Comparison of ENCODE assay signal across 13 cellular contexts in genomic region chrX:103441878-103442535, GRCh38.
"Had no signal": no experiment of that assay in that cellular context is flagged by ENCODE, and none has a peak within 500 bp of the region (broad histone marks: within the 10 kb centered on the region; RNA-seq: fewer than 3 reads in every experiment).

No MANE protein-coding gene starts in this region.

- H3K36me3 Mint-ChIP-seq: natural killer cell had no signal

- DNase-seq: activated CD4-positive, alpha-beta T cell treated with anti-CD3 and anti-CD28 coated beads, Interleukin-2, amount 10 ng/mL, durations not matched to agents 24 days and 14 days; activated naive CD4-positive, alpha-beta T cell treated with anti-CD3 and anti-CD28 coated beads for 36 hours; activated T-cell treated with anti-CD3 and anti-CD28 coated beads for 4 hours; central memory CD4-positive, alpha-beta T cell; effector CD4-positive, alpha-beta T cell; glutamatergic neuron; left colon; mucosa of descending colon; natural killer cell; nucleus accumbens; psoas muscle; stimulated activated naive CD4-positive, alpha-beta T cell had no signal

- H3K4me1 Mint-ChIP-seq: activated CD4-positive, alpha-beta T cell treated with anti-CD3 and anti-CD28 coated beads, Interleukin-2, amount 10 ng/mL, durations not matched to agents 24 days and 14 days; activated T-helper 17 cell treated with anti-CD3 and anti-CD28 coated beads, Interleukin-2, amount 50 U/mL, for 72 hours; natural killer cell had no signal

- H3K27ac ChIP-seq: psoas muscle had no signal

- H3K9me3 Mint-ChIP-seq: activated CD4-positive, alpha-beta T cell treated with anti-CD3 and anti-CD28 coated beads, Interleukin-2, amount 10 ng/mL, durations not matched to agents 24 days and 14 days; activated naive CD4-positive, alpha-beta T cell treated with anti-CD3 and anti-CD28 coated beads for 36 hours; activated T-helper 17 cell treated with anti-CD3 and anti-CD28 coated beads, Interleukin-2, amount 50 U/mL, for 72 hours; natural killer cell had no signal

- ATAC-seq: activated T-helper 17 cell treated with anti-CD3 and anti-CD28 coated beads, Interleukin-2, amount 50 U/mL, for 72 hours; left colon; mucosa of descending colon; natural killer cell; psoas muscle had no signal

- H3K27me3 Mint-ChIP-seq: activated CD4-positive, alpha-beta T cell treated with anti-CD3 and anti-CD28 coated beads, Interleukin-2, amount 10 ng/mL, durations not matched to agents 24 days and 14 days; activated T-helper 17 cell treated with anti-CD3 and anti-CD28 coated beads, Interleukin-2, amount 50 U/mL, for 72 hours had no signal

- H3K27ac Mint-ChIP-seq: activated CD4-positive, alpha-beta T cell treated with anti-CD3 and anti-CD28 coated beads, Interleukin-2, amount 10 ng/mL, durations not matched to agents 24 days and 14 days; activated naive CD4-positive, alpha-beta T cell treated with anti-CD3 and anti-CD28 coated beads for 36 hours; activated T-helper 17 cell treated with anti-CD3 and anti-CD28 coated beads, Interleukin-2, amount 50 U/mL, for 72 hours; natural killer cell had no signal

- H3K4me3 Mint-ChIP-seq: activated CD4-positive, alpha-beta T cell treated with anti-CD3 and anti-CD28 coated beads, Interleukin-2, amount 10 ng/mL, durations not matched to agents 24 days and 14 days; activated naive CD4-positive, alpha-beta T cell treated with anti-CD3 and anti-CD28 coated beads for 36 hours; activated T-helper 17 cell treated with anti-CD3 and anti-CD28 coated beads, Interleukin-2, amount 50 U/mL, for 72 hours; natural killer cell had no signal
